8 cellular contexts compared by ENCODE assay signal in the genomic region with DNA sequence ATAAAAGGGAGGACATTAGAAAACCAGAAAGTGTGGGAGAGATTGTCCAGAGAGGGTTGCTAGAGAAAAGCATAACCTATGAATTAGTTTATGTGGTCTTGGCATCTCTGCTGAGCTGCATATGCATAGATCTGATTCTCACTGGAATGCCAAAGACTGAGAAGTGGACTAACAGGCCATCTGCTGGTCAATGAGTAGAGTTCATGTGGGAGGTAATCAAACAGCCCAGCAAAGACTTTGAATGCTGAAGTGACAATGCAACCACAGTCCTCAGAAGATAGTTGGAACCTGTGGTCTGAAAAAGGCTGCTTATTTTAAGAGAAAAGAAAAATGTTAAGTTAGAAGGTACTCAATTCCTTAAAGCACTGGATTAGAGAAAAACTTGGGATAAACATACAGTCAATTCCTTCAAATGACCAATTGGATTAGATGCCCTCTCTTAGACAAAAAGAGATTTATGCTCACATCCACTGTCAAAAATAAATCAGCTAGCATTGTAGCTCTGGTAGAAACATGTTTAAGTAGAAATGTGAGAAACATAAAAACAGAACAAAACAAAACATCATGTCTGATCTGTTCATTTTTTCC.
A peak's percentile ranks its signal among the peaks of the same experiment; 100 is the strongest.
DNase-seq lines count a peak whose midpoint lies in the region; ATAC-seq and FAIRE-seq lines count a peak whose summit lies in the region.

No MANE protein-coding gene starts in this region.

- FAIRE-seq in RCC 7860 (lab: Jason Lieb, UNC) = no peak

- ATAC-seq in HG03571 (IDR thresholded peaks at IDR 0.05; ENCODE audit: unreplicated experiment) (peak; percentile 59), GM21717 (IDR thresholded peaks at IDR 0.05; ENCODE audit: unreplicated experiment) (no peak), GM18870 (IDR thresholded peaks at IDR 0.05; ENCODE audit: unreplicated experiment) (no peak)
- no peak for ATAC-seq in activated CD4-positive, CD25-positive, alpha-beta regulatory T cell treated with anti-CD3 and anti-CD28 coated beads, Interleukin-2, amount 50 U/mL, for 24 hours

- DNase-seq in NCI-H1694 treated with DMSO at 0.1 percent for 48 hours (lab: John Stamatoyannopoulos, UW) (peak; percentile 7), NCI-H1694 (lab: John Stamatoyannopoulos, UW) (no peak), RCC 7860 (ENCODE audit: low spot score) (peak; percentile 23), islet precursor cell (peak; percentile 60)
